Comparison of ENCODE assay signal across 17 cellular contexts in the genomic region with DNA sequence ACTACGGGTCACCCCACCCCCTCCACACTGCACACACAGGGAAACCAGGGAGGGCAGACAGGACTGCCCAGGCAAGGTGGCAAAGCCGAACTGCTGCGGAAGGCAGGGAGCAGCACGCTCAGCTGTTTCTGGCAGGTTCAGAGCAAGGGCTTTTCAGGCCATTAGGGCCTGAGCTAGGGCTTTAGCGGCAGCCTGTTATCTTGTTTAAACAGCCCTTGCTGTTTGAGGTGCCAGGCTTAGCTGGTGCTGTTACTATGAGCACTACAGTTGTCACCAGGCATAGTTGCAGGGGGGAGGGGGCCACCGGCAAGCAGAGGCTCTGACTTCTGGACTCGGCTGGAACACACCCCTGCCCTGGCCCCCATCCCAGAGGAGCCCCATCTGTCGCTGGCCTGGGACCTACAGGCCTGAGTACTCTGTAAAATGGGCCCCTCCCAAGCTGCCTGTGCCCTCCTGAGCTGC. TPM values are rescaled to one million over a fixed set of nuclear protein-coding genes. Genes with fewer than 3 reads are reported as not detected.
A peak's percentile ranks its signal among the peaks of the same experiment; 100 is the strongest.
DNase-seq lines count a peak whose midpoint lies in the region; ATAC-seq and TF ChIP-seq lines count a peak whose summit lies in the region.
"Had no signal": no experiment of that assay in that cellular context is flagged by ENCODE, and none has a peak within 500 bp of the region (broad histone marks: within the 10 kb centered on the region; RNA-seq: fewer than 3 reads in every experiment).

No MANE protein-coding gene starts in this region.

- H3K27me3 Mint-ChIP-seq in type B pancreatic cell = no peaks in the 10 kb centered on the region
- H3K27me3 Mint-ChIP-seq: stimulated activated naive CD8-positive, alpha-beta T cell treated with anti-CD3 and anti-CD28 coated beads, Interleukin-15, Interleukin-2, amounts not matched to agents 100 ng/mL and 50 ng/mL, for 24 hours had no signal

- H3K4me1 ChIP-seq in adrenal gland (replicated peaks in 1 of 2) = peaks cover 0 to 4% of the 10 kb centered on the region in 2 donors
- H3K4me1 ChIP-seq: uterus had no signal

- no peak overlapping the region for H3K4me3 ChIP-seq in adrenal gland
- H3K4me3 ChIP-seq: GM23338, uterus had no signal

- 77 to 91% (median 86%) methylated on average over 6 to 8 of the region's 8 CpGs; no CpG with 5 or more reads in 1 of the 4 donors for WGBS in adrenal gland, 4 donors

- no peak overlapping the region for H3K4me3 Mint-ChIP-seq in type B pancreatic cell
- H3K4me3 Mint-ChIP-seq: CD8-positive, alpha-beta T cell; GM23338; nephron progenitor cell; stimulated activated naive CD8-positive, alpha-beta T cell treated with anti-CD3 and anti-CD28 coated beads, Interleukin-15, Interleukin-2, amounts not matched to agents 100 ng/mL and 50 ng/mL, for 24 hours had no signal

- intact Hi-C loops in left cardiac atrium (cut with DNase I) (no loop called here), adrenal gland (cut with DNase I) (no loop called here)

- no peak for TF ChIP-seq POLR2A in adrenal gland (IDR thresholded peaks at IDR 0.05)

- H3K27me3 ChIP-seq in adrenal gland = no peaks in the 10 kb centered on the region
- H3K27me3 ChIP-seq: uterus had no signal

- no peaks in the 10 kb centered on the region for H3K9me3 ChIP-seq in adrenal gland (replicated peaks in 1 of 3)
- H3K9me3 ChIP-seq: uterus had no signal

- H3K27ac ChIP-seq in adrenal gland = no peak overlapping the region
- H3K27ac ChIP-seq: uterus had no signal

- no peaks in the 10 kb centered on the region for H3K36me3 Mint-ChIP-seq in type B pancreatic cell
- H3K36me3 Mint-ChIP-seq: CD8-positive, alpha-beta T cell had no signal

- H3K9me3 Mint-ChIP-seq in type B pancreatic cell = no peaks in the 10 kb centered on the region
- H3K9me3 Mint-ChIP-seq: CD8-positive, alpha-beta T cell; GM23338; nephron progenitor cell; stimulated activated naive CD8-positive, alpha-beta T cell treated with anti-CD3 and anti-CD28 coated beads, Interleukin-15, Interleukin-2, amounts not matched to agents 100 ng/mL and 50 ng/mL, for 24 hours had no signal

- H3K27ac Mint-ChIP-seq in type B pancreatic cell = peak overlapping the region; percentile 58
- H3K27ac Mint-ChIP-seq: CD8-positive, alpha-beta T cell; GM23338; nephron progenitor cell; stimulated activated naive CD8-positive, alpha-beta T cell treated with anti-CD3 and anti-CD28 coated beads, Interleukin-15, Interleukin-2, amounts not matched to agents 100 ng/mL and 50 ng/mL, for 24 hours had no signal

- no peak for TF ChIP-seq CTCF in type B pancreatic cell (conservative IDR thresholded peaks at IDR 0.05)
- TF ChIP-seq CTCF in adrenal gland (IDR thresholded peaks at IDR 0.05) = no peak

- DNase-seq in SHP77 (lab: John Stamatoyannopoulos, UW) (peak; percentile 23 to 24), SHP77 treated with DMSO at 0.1 percent for 48 hours (lab: John Stamatoyannopoulos, UW) (no peak), NCI-H69 (lab: John Stamatoyannopoulos, UW) (peak; percentile 75), left cardiac atrium (no peak), type B pancreatic cell (ENCODE audit: extremely low spot score, unreplicated experiment) (no peak), adrenal gland (no peak)
- no peak for DNase-seq in activated CD4-positive, alpha-beta T cell treated with anti-CD3 and anti-CD28 coated beads, Interleukin-2, amount 50 U/mL, for 48 hours
- DNase-seq: CD8-positive, alpha-beta T cell; NCI-H1930; nephron progenitor cell; RPMI8226; uterus had no signal

- no peaks in the 10 kb centered on the region for H3K4me1 Mint-ChIP-seq in type B pancreatic cell (ENCODE audit: unreplicated experiment)
- H3K4me1 Mint-ChIP-seq: GM23338 had no signal

- ATAC-seq in left cardiac atrium = peak; percentile 45 to 55
- ATAC-seq in HG02870 (IDR thresholded peaks at IDR 0.05; ENCODE audit: unreplicated experiment) = no peak
- ATAC-seq: CD8-positive, alpha-beta T cell; GM23338 had no signal

- H3K36me3 ChIP-seq in adrenal gland (replicated peaks in 1 of 2) = no peaks in the 10 kb centered on the region
- H3K36me3 ChIP-seq: uterus had no signal

RNA-seq across cellular contexts. Expression of gene RSPH14, which starts 34.9 kb away (rescaled TPM):
- not detected for total RNA-seq in left cardiac atrium
- 0.93 and 1.5 TPM in 2 replicates for total RNA-seq in type B pancreatic cell (ENCODE audit: low replicate concordance)
- 10 to 100 TPM in 1 of 8 donors, 1 to 10 TPM in 3, under 1 TPM in 2, not detected in 2; 0.49 to 18.3 (median 2.4) TPM for total RNA-seq in adrenal gland
- polyA plus RNA-seq in adrenal gland = 1 to 10 TPM; 3.2 to 4.8 (median 3.6) TPM
- total RNA-seq: GM23338; lung microvascular endothelial cell; T-helper 1 cell treated with Interleukin-12 subunit alpha and Interleukin-12 subunit beta and Interleukin-4 antibody, amounts not matched to agents 30 ng/mL and 1 ng/mL, for 36 hours had no signal

RNA-seq across cellular contexts. Expression of gene GNAZ, which starts 36.6 kb away (rescaled TPM):
- total RNA-seq in left cardiac atrium (1 to 10 TPM; 2.6 to 2.8 TPM), type B pancreatic cell (ENCODE audit: low replicate concordance) (8.7 and 14.4 TPM in 2 replicates), adrenal gland (10 to 100 TPM in 4 of 8 donors, 1 to 10 TPM in 4; 6.3 to 70.8 (median 10.5) TPM)
- 10 to 100 TPM in 1 of 3 donors, 1 to 10 TPM in 2; 3.7 to 14.4 (median 6.8) TPM for polyA plus RNA-seq in adrenal gland
- total RNA-seq: CD8-positive, alpha-beta T cell had no signal

RNA-seq across cellular contexts. Expression of gene RAB36, which starts 38.3 kb away (rescaled TPM):
- total RNA-seq in left cardiac atrium = 1 to 10 TPM; 1.0 to 1.3 TPM
- total RNA-seq in type B pancreatic cell (ENCODE audit: low replicate concordance) = 6.8 and 18.4 TPM in 2 replicates
- 10 to 100 TPM in 2 of 8 donors, 1 to 10 TPM in 6; 4.0 to 13.0 (median 8.6) TPM for total RNA-seq in adrenal gland
- polyA plus RNA-seq in adrenal gland = 1 to 10 TPM; 6.5 to 7.3 (median 7.0) TPM
- total RNA-seq: T-helper 1 cell treated with Interleukin-12 subunit alpha and Interleukin-12 subunit beta and Interleukin-4 antibody, amounts not matched to agents 30 ng/mL and 1 ng/mL, for 36 hours had no signal

Comparison
In these comparisons a context has a peak if more than half of its experiments do, and no peak if none do; other contexts are left out.
1. DNase-seq: peak in SHP77 (2 of 2) and NCI-H69 (single experiment); none in SHP77 treated with DMSO at 0.1 percent for 48 hours (single experiment), left cardiac atrium (single experiment), type B pancreatic cell (single experiment), activated CD4-positive, alpha-beta T cell treated with anti-CD3 and anti-CD28 coated beads, Interleukin-2, amount 50 U/mL, for 48 hours (0 of 2) and adrenal gland (0 of 7).